In the genomic region with DNA sequence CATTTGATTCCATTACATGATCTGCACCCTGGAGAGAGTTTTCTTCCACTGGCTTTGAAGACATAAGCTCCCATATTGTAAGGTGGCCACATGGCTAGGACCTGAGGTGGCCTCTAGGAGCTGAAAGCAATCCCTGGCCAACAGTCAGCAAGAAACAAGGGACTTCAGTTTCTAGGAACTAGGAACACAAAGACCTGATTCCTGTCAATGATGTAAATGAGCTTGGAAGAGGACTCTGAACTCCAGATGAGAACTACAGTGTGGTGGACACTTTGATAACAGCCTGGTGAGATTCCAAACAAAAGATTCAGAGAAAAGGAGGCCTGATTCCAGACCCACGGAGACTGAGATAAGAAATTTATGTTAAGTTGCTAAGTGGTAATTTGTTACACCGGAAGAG, we compare ENCODE assay signal across 2 cellular contexts.
TF ChIP-seq lines count a peak whose summit lies in the region.

No MANE protein-coding gene starts in this region.

TF ChIP-seq in HepG2, 621 proteins besides CTCF, POLR2A, EP300 and RAD21:
- TF ChIP-seq HNF4A (CRISPR knock-in tag; IDR thresholded peaks at IDR 0.05) (0 out of 2 replicates have a peak, but pooled peaks have one; percentile 16), AHR (CRISPR knock-in tag; IDR thresholded peaks at IDR 0.05) (no peak), HHEX (CRISPR knock-in tag; IDR thresholded peaks at IDR 0.05) (no peak), ZNF446 (CRISPR knock-in tag; IDR thresholded peaks at IDR 0.05) (no peak), HMG20A (CRISPR knock-in tag; IDR thresholded peaks at IDR 0.05; ENCODE audit: borderline replicate concordance) (no peak), MAZ (IDR thresholded peaks at IDR 0.05; ENCODE audit: borderline replicate concordance, low read depth, low read length) (no peak), MAZ (CRISPR knock-in tag; IDR thresholded peaks at IDR 0.05; ENCODE audit: low read depth) (no peak), TSC22D2 (CRISPR knock-in tag; IDR thresholded peaks at IDR 0.05; ENCODE audit: borderline replicate concordance) (no peak), SOX13 (IDR thresholded peaks at IDR 0.05) (no peak), SOX13 (CRISPR knock-in tag; conservative IDR thresholded peaks at IDR 0.05 in 1 of 2, IDR thresholded peaks at IDR 0.05 in 1 of 2) (peak in 1 of 2 experiments; percentile 29; a peak in 1 of 4 replicates), DRAP1 (CRISPR knock-in tag; IDR thresholded peaks at IDR 0.05) (no peak), ZSCAN29 (CRISPR knock-in tag; conservative IDR thresholded peaks at IDR 0.05) (no peak), ESRRA (CRISPR knock-in tag; IDR thresholded peaks at IDR 0.05; ENCODE audit: low read depth) (no peak), SIN3A (IDR thresholded peaks at IDR 0.05; ENCODE audit: borderline replicate concordance, low read depth, low read length) (no peak), BCL6 (CRISPR knock-in tag; IDR thresholded peaks at IDR 0.05) (peak; percentile 76), ZNF850 (CRISPR knock-in tag; conservative IDR thresholded peaks at IDR 0.05) (no peak), CENPT (CRISPR knock-in tag; IDR thresholded peaks at IDR 0.05; ENCODE audit: low read depth) (no peak), SIN3B (IDR thresholded peaks at IDR 0.05; ENCODE audit: low read length) (no peak), ZNF512B (CRISPR knock-in tag; IDR thresholded peaks at IDR 0.05; ENCODE audit: borderline replicate concordance) (no peak)
TF ChIP-seq in HepG2: peak in this region for 3.

TF ChIP-seq in H1, 55 proteins besides CTCF, POLR2A, EP300 and RAD21:
- TF ChIP-seq PHF8 (conservative IDR thresholded peaks at IDR 0.05; ENCODE audit: low read depth, low read length) (no peak), RNF2 (IDR thresholded peaks at IDR 0.05; ENCODE audit: borderline replicate concordance, low read depth, low read length, missing control alignments, poor library complexity, severe bottlenecking) (no peak), CHD2 (IDR thresholded peaks at IDR 0.05; ENCODE audit: low read length) (no peak), SP2 (IDR thresholded peaks at IDR 0.05; ENCODE audit: low read length) (no peak), RXRA (IDR thresholded peaks at IDR 0.05; ENCODE audit: insufficient read depth, low read depth, low read length) (no peak), BCL11A (IDR thresholded peaks at IDR 0.05; ENCODE audit: low read depth in 2 of 2, low read length in 2 of 2) (no peak), CBX8 (IDR thresholded peaks at IDR 0.05; ENCODE audit: borderline replicate concordance, low read depth, low read length) (no peak), HDAC6 (IDR thresholded peaks at IDR 0.05; ENCODE audit: low read depth, low read length) (no peak), MAX (IDR thresholded peaks at IDR 0.05) (no peak), JUND (IDR thresholded peaks at IDR 0.05; ENCODE audit: low read length) (no peak)
- TF ChIP-seq, protein P1, sequence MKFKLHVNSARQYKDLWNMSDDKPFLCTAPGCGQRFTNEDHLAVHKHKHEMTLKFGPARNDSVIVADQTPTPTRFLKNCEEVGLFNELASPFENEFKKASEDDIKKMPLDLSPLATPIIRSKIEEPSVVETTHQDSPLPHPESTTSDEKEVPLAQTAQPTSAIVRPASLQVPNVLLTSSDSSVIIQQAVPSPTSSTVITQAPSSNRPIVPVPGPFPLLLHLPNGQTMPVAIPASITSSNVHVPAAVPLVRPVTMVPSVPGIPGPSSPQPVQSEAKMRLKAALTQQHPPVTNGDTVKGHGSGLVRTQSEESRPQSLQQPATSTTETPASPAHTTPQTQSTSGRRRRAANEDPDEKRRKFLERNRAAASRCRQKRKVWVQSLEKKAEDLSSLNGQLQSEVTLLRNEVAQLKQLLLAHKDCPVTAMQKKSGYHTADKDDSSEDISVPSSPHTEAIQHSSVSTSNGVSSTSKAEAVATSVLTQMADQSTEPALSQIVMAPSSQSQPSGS (IDR thresholded peaks at IDR 0.05; ENCODE audit: low read length) = no peak
- TF ChIP-seq, protein P2, sequence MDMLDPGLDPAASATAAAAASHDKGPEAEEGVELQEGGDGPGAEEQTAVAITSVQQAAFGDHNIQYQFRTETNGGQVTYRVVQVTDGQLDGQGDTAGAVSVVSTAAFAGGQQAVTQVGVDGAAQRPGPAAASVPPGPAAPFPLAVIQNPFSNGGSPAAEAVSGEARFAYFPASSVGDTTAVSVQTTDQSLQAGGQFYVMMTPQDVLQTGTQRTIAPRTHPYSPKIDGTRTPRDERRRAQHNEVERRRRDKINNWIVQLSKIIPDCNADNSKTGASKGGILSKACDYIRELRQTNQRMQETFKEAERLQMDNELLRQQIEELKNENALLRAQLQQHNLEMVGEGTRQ (IDR thresholded peaks at IDR 0.05; ENCODE audit: low read length) = no peak
